31 cellular contexts compared by ENCODE assay signal in the genomic region with DNA sequence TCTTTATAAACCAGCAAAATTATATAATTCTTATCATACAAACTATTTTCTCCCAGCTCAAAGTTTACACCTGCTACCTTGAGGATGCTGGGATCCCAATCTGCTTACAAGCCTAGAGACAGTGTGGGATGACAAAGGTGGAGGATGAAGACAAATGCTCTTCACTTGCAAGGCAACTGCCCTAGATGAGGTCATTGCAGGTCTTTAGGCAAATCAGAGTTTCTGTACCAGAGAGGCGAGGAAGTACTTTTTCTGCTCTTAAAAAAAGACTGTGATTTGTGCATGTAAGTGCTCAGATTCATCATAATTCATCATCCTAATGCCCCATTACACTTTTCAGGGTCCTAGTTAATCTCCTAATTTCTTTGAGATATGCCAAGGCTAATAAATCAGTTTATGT.
"Had no signal": no experiment of that assay in that cellular context is flagged by ENCODE, and none has a peak within 500 bp of the region (broad histone marks: within the 10 kb centered on the region; RNA-seq: fewer than 3 reads in every experiment).

No MANE protein-coding gene starts in this region.

- H3K27me3 Mint-ChIP-seq: activated B cell treated with CpG ODN at 0.5 μM for 24 hours; activated CD4-positive, alpha-beta T cell treated with anti-CD3 and anti-CD28 coated beads, Interleukin-2, amount 10 ng/mL, durations not matched to agents 24 days and 14 days; activated CD8-positive, alpha-beta memory T cell treated with anti-CD3 and anti-CD28 coated beads, Interleukin-2, amount 10 ng/mL, durations not matched to agents 7 days and 5 days; activated naive CD8-positive, alpha-beta T cell treated with anti-CD3 and anti-CD28 coated beads, Interleukin-2, amount 50 U/mL, for 24 hours; activated T-cell treated with anti-CD3 and anti-CD28 coated beads, Interleukin-2, amount 50 U/mL, for 24 hours; T-helper 17 cell had no signal

- DNase-seq: activated B cell treated with CpG ODN at 0.5 μM for 24 hours; activated CD4-positive, alpha-beta T cell treated with anti-CD3 and anti-CD28 coated beads for 1 hour; activated CD4-positive, alpha-beta T cell treated with anti-CD3 and anti-CD28 coated beads, Interleukin-2, amount 10 ng/mL, durations not matched to agents 24 days and 14 days; activated CD4-positive, alpha-beta T cell treated with anti-CD3 and anti-CD28 coated beads, Interleukin-2, amount 50 U/mL, for 48 hours; activated CD8-positive, alpha-beta memory T cell treated with anti-CD3 and anti-CD28 coated beads, Interleukin-2, amount 10 ng/mL, durations not matched to agents 7 days and 5 days; activated effector memory CD4-positive, alpha-beta T cell treated with anti-CD3 and anti-CD28 coated beads, Interleukin-2, amount 50 U/mL, for 16 hours; activated naive CD4-positive, alpha-beta T cell treated with Interleukin-2 at 50 U/mL for 16 hours; activated naive CD8-positive, alpha-beta T cell treated with anti-CD3 and anti-CD28 coated beads, Interleukin-2, amount 50 U/mL, for 24 hours; activated T-cell treated with anti-CD3 and anti-CD28 coated beads, Interleukin-2, amount 50 U/mL, for 24 hours; amniotic stem cell; body of pancreas; central memory CD4-positive, alpha-beta T cell; MM.1S; NCI-H1105; NCI-H1436; NCI-H187; NCI-H2081; NCI-H2171; NCI-H345; NCI-H510A; NCI-H526 treated with DMSO at 0.1 percent for 48 hours; NCI-H82; NK-92 treated with Interleukin-12 subunit alpha and Interleukin-12 subunit beta, amount 100 ng/mL, for 24 hours; RPMI8226; T-helper 17 cell; T-helper 9 cell had no signal

- H3K4me1 ChIP-seq: ascending aorta, body of pancreas had no signal

- H3K27ac ChIP-seq: ascending aorta, body of pancreas, coronary artery had no signal

- ATAC-seq: activated CD8-positive, alpha-beta memory T cell treated with anti-CD3 and anti-CD28 coated beads, Interleukin-2, amount 10 ng/mL, durations not matched to agents 7 days and 5 days; activated naive CD4-positive, alpha-beta T cell treated with anti-CD3 and anti-CD28 coated beads, Interleukin-2, amount 50 U/mL, for 72 hours; activated naive CD8-positive, alpha-beta T cell treated with anti-CD3 and anti-CD28 coated beads, Interleukin-2, amount 50 U/mL, for 24 hours; body of pancreas; Panc1; Right ventricle myocardium inferior; T-helper 17 cell had no signal

- H3K9me3 ChIP-seq: ascending aorta, body of pancreas had no signal

- H3K36me3 Mint-ChIP-seq: activated CD8-positive, alpha-beta memory T cell treated with anti-CD3 and anti-CD28 coated beads, Interleukin-2, amount 10 ng/mL, durations not matched to agents 7 days and 5 days; activated naive CD4-positive, alpha-beta T cell treated with anti-CD3 and anti-CD28 coated beads, Interleukin-2, amount 50 U/mL, for 72 hours had no signal

- H3K9me3 Mint-ChIP-seq: activated B cell treated with CpG ODN at 0.5 μM for 24 hours; activated CD4-positive, alpha-beta T cell treated with anti-CD3 and anti-CD28 coated beads, Interleukin-2, amount 10 ng/mL, durations not matched to agents 24 days and 14 days; activated naive CD4-positive, alpha-beta T cell treated with anti-CD3 and anti-CD28 coated beads, Interleukin-2, amount 50 U/mL, for 72 hours; activated naive CD8-positive, alpha-beta T cell treated with anti-CD3 and anti-CD28 coated beads, Interleukin-2, amount 50 U/mL, for 24 hours; activated T-cell treated with anti-CD3 and anti-CD28 coated beads, Interleukin-2, amount 50 U/mL, for 24 hours had no signal

- H3K27me3 ChIP-seq: ascending aorta, body of pancreas had no signal

- H3K4me3 Mint-ChIP-seq: activated B cell treated with CpG ODN at 0.5 μM for 24 hours; activated CD4-positive, alpha-beta T cell treated with anti-CD3 and anti-CD28 coated beads, Interleukin-2, amount 10 ng/mL, durations not matched to agents 24 days and 14 days; activated CD8-positive, alpha-beta memory T cell treated with anti-CD3 and anti-CD28 coated beads, Interleukin-2, amount 10 ng/mL, durations not matched to agents 7 days and 5 days; activated naive CD8-positive, alpha-beta T cell treated with anti-CD3 and anti-CD28 coated beads, Interleukin-2, amount 50 U/mL, for 24 hours; activated T-cell treated with anti-CD3 and anti-CD28 coated beads, Interleukin-2, amount 50 U/mL, for 24 hours; T-helper 17 cell had no signal

- H3K36me3 ChIP-seq: ascending aorta had no signal

- H3K4me3 ChIP-seq: ascending aorta, body of pancreas, coronary artery had no signal

- H3K4me1 Mint-ChIP-seq: activated B cell treated with CpG ODN at 0.5 μM for 24 hours; activated CD4-positive, alpha-beta T cell treated with anti-CD3 and anti-CD28 coated beads, Interleukin-2, amount 10 ng/mL, durations not matched to agents 24 days and 14 days; activated CD8-positive, alpha-beta memory T cell treated with anti-CD3 and anti-CD28 coated beads, Interleukin-2, amount 10 ng/mL, durations not matched to agents 7 days and 5 days; activated naive CD8-positive, alpha-beta T cell treated with anti-CD3 and anti-CD28 coated beads, Interleukin-2, amount 50 U/mL, for 24 hours; T-helper 17 cell had no signal
